In the genomic region with DNA sequence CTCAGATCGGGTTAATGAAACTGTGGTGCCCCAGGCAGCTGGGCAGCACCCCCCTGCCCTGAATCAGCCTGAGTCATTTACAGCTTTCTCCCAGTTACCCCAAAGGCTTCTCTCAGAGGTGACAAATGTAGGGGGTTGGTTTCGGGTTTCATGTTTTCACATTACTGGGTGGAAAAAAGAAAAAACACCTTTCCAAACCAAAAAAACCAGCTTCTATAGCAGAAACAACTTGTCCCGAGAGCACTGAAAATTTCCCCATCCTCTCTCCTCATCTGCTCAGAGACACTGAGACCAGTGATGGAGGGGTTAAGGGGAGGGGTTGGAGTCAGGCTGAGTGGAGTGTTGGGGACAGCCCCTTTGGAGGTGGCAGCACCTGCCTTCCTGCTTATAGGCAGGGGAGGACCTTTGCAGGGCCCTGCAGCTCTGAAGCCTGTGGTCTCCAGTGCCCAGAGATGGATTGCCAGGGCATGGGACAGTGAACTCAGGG, we compare ENCODE assay signal across 1 cellular context.
A peak's percentile ranks its signal among the peaks of the same experiment; 100 is the strongest.
TF ChIP-seq lines count a peak whose summit lies in the region.

No MANE protein-coding gene starts in this region.

TF ChIP-seq in GM12878, 131 proteins besides CTCF, POLR2A, EP300 and RAD21 (continued from another document and continues in another):
- TF ChIP-seq, protein P1, sequence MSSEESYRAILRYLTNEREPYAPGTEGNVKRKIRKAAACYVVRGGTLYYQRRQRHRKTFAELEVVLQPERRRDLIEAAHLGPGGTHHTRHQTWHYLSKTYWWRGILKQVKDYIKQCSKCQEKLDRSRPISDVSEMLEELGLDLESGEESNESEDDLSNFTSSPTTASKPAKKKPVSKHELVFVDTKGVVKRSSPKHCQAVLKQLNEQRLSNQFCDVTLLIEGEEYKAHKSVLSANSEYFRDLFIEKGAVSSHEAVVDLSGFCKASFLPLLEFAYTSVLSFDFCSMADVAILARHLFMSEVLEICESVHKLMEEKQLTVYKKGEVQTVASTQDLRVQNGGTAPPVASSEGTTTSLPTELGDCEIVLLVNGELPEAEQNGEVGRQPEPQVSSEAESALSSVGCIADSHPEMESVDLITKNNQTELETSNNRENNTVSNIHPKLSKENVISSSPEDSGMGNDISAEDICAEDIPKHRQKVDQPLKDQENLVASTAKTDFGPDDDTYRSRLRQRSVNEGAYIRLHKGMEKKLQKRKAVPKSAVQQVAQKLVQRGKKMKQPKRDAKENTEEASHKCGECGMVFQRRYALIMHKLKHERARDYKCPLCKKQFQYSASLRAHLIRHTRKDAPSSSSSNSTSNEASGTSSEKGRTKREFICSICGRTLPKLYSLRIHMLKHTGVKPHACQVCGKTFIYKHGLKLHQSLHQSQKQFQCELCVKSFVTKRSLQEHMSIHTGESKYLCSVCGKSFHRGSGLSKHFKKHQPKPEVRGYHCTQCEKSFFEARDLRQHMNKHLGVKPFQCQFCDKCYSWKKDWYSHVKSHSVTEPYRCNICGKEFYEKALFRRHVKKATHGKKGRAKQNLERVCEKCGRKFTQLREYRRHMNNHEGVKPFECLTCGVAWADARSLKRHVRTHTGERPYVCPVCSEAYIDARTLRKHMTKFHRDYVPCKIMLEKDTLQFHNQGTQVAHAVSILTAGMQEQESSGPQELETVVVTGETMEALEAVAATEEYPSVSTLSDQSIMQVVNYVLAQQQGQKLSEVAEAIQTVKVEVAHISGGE (CRISPR knock-in tag; IDR thresholded peaks at IDR 0.05): no peak
- no peak for TF ChIP-seq SREBF2 (IDR thresholded peaks at IDR 0.05; ENCODE audit: low read length)
- TF ChIP-seq MYB (IDR thresholded peaks at IDR 0.05; ENCODE audit: borderline replicate concordance, low read depth, low read length): no peak
- peak; percentile 76; the same call in 1 of the 2 replicates for TF ChIP-seq TCF3 (IDR thresholded peaks at IDR 0.05; ENCODE audit: borderline replicate concordance, insufficient read depth, low read depth, low read length)
- TF ChIP-seq, protein P2, sequence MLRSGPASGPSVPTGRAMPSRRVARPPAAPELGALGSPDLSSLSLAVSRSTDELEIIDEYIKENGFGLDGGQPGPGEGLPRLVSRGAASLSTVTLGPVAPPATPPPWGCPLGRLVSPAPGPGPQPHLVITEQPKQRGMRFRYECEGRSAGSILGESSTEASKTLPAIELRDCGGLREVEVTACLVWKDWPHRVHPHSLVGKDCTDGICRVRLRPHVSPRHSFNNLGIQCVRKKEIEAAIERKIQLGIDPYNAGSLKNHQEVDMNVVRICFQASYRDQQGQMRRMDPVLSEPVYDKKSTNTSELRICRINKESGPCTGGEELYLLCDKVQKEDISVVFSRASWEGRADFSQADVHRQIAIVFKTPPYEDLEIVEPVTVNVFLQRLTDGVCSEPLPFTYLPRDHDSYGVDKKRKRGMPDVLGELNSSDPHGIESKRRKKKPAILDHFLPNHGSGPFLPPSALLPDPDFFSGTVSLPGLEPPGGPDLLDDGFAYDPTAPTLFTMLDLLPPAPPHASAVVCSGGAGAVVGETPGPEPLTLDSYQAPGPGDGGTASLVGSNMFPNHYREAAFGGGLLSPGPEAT (IDR thresholded peaks at IDR 0.05; ENCODE audit: low read depth): peak; percentile 96
- TF ChIP-seq HDAC2 (IDR thresholded peaks at IDR 0.05): no peak
- peak; percentile 73; the same call in 1 of the 2 replicates for TF ChIP-seq ZNF384 (IDR thresholded peaks at IDR 0.05; ENCODE audit: borderline replicate concordance, low read depth, low read length)
- peak; percentile 90 for TF ChIP-seq MTA2 (IDR thresholded peaks at IDR 0.05; ENCODE audit: low read depth)
- TF ChIP-seq, protein P3, sequence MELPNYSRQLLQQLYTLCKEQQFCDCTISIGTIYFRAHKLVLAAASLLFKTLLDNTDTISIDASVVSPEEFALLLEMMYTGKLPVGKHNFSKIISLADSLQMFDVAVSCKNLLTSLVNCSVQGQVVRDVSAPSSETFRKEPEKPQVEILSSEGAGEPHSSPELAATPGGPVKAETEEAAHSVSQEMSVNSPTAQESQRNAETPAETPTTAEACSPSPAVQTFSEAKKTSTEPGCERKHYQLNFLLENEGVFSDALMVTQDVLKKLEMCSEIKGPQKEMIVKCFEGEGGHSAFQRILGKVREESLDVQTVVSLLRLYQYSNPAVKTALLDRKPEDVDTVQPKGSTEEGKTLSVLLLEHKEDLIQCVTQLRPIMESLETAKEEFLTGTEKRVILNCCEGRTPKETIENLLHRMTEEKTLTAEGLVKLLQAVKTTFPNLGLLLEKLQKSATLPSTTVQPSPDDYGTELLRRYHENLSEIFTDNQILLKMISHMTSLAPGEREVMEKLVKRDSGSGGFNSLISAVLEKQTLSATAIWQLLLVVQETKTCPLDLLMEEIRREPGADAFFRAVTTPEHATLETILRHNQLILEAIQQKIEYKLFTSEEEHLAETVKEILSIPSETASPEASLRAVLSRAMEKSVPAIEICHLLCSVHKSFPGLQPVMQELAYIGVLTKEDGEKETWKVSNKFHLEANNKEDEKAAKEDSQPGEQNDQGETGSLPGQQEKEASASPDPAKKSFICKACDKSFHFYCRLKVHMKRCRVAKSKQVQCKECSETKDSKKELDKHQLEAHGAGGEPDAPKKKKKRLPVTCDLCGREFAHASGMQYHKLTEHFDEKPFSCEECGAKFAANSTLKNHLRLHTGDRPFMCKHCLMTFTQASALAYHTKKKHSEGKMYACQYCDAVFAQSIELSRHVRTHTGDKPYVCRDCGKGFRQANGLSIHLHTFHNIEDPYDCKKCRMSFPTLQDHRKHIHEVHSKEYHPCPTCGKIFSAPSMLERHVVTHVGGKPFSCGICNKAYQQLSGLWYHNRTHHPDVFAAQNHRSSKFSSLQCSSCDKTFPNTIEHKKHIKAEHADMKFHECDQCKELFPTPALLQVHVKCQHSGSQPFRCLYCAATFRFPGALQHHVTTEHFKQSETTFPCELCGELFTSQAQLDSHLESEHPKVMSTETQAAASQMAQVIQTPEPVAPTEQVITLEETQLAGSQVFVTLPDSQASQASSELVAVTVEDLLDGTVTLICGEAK (IDR thresholded peaks at IDR 0.05; ENCODE audit: borderline replicate concordance): no peak
- TF ChIP-seq SIN3A (IDR thresholded peaks at IDR 0.05; ENCODE audit: low read depth, low read length): no peak
- no peak for TF ChIP-seq KDM1A (IDR thresholded peaks at IDR 0.05; ENCODE audit: borderline replicate concordance)
- TF ChIP-seq POU2F2 (IDR thresholded peaks at IDR 0.05; ENCODE audit: borderline replicate concordance, low read depth, low read length): no peak
- TF ChIP-seq IRF4 (IDR thresholded peaks at IDR 0.05; ENCODE audit: low read depth, low read length): peak; percentile 86; the same call in 1 of the 2 replicates
- peak in 1 of 2 experiments; percentile 68; a peak in 1 of 4 replicates for TF ChIP-seq ETV6 (conservative IDR thresholded peaks at IDR 0.05 in 1 of 2, IDR thresholded peaks at IDR 0.05 in 1 of 2; ENCODE audit: borderline replicate concordance in 1 of 2, low read depth in 1 of 2)
- no peak for TF ChIP-seq SREBF1 (IDR thresholded peaks at IDR 0.05; ENCODE audit: low read length)
- TF ChIP-seq EED (IDR thresholded peaks at IDR 0.05; ENCODE audit: low read depth): peak; percentile 96
- TF ChIP-seq CBFB (IDR thresholded peaks at IDR 0.05; ENCODE audit: low read depth): peak; percentile 46; the same call in 1 of the 2 replicates
- TF ChIP-seq TBL1XR1 (IDR thresholded peaks at IDR 0.05; ENCODE audit: low read depth, low read length): peak; percentile 71; the same call in 1 of the 2 replicates
- TF ChIP-seq, protein P4, sequence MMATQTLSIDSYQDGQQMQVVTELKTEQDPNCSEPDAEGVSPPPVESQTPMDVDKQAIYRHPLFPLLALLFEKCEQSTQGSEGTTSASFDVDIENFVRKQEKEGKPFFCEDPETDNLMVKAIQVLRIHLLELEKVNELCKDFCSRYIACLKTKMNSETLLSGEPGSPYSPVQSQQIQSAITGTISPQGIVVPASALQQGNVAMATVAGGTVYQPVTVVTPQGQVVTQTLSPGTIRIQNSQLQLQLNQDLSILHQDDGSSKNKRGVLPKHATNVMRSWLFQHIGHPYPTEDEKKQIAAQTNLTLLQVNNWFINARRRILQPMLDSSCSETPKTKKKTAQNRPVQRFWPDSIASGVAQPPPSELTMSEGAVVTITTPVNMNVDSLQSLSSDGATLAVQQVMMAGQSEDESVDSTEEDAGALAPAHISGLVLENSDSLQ (IDR thresholded peaks at IDR 0.05): peak; percentile 74
- 0 out of 2 replicates have a peak, but pooled peaks have one; percentile 57 for TF ChIP-seq JUND (IDR thresholded peaks at IDR 0.05; ENCODE audit: low read depth, low read length)
- TF ChIP-seq, protein P5, sequence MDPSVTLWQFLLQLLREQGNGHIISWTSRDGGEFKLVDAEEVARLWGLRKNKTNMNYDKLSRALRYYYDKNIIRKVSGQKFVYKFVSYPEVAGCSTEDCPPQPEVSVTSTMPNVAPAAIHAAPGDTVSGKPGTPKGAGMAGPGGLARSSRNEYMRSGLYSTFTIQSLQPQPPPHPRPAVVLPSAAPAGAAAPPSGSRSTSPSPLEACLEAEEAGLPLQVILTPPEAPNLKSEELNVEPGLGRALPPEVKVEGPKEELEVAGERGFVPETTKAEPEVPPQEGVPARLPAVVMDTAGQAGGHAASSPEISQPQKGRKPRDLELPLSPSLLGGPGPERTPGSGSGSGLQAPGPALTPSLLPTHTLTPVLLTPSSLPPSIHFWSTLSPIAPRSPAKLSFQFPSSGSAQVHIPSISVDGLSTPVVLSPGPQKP (IDR thresholded peaks at IDR 0.05; ENCODE audit: low read depth, low read length): no peak
- TF ChIP-seq ESRRA (IDR thresholded peaks at IDR 0.05; ENCODE audit: low read length): no peak
- peak; percentile 92 for TF ChIP-seq DPF2 (IDR thresholded peaks at IDR 0.05)
- peak; percentile 79 for TF ChIP-seq ATF7 (IDR thresholded peaks at IDR 0.05; ENCODE audit: low read depth)
- TF ChIP-seq, protein P6, sequence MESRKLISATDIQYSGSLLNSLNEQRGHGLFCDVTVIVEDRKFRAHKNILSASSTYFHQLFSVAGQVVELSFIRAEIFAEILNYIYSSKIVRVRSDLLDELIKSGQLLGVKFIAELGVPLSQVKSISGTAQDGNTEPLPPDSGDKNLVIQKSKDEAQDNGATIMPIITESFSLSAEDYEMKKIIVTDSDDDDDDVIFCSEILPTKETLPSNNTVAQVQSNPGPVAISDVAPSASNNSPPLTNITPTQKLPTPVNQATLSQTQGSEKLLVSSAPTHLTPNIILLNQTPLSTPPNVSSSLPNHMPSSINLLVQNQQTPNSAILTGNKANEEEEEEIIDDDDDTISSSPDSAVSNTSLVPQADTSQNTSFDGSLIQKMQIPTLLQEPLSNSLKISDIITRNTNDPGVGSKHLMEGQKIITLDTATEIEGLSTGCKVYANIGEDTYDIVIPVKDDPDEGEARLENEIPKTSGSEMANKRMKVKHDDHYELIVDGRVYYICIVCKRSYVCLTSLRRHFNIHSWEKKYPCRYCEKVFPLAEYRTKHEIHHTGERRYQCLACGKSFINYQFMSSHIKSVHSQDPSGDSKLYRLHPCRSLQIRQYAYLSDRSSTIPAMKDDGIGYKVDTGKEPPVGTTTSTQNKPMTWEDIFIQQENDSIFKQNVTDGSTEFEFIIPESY (IDR thresholded peaks at IDR 0.05): no peak
- no peak for TF ChIP-seq SIX5 (IDR thresholded peaks at IDR 0.05; ENCODE audit: low read depth, low read length, severe bottlenecking)
- TF ChIP-seq, protein P7, sequence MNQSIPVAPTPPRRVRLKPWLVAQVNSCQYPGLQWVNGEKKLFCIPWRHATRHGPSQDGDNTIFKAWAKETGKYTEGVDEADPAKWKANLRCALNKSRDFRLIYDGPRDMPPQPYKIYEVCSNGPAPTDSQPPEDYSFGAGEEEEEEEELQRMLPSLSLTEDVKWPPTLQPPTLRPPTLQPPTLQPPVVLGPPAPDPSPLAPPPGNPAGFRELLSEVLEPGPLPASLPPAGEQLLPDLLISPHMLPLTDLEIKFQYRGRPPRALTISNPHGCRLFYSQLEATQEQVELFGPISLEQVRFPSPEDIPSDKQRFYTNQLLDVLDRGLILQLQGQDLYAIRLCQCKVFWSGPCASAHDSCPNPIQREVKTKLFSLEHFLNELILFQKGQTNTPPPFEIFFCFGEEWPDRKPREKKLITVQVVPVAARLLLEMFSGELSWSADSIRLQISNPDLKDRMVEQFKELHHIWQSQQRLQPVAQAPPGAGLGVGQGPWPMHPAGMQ (IDR thresholded peaks at IDR 0.05; ENCODE audit: borderline replicate concordance): no peak
- peak; percentile 58 for TF ChIP-seq SP1 (IDR thresholded peaks at IDR 0.05; ENCODE audit: low read depth, low read length)
- TF ChIP-seq BHLHE40 (IDR thresholded peaks at IDR 0.05; ENCODE audit: borderline replicate concordance in 1 of 2, low read depth in 2 of 2, low read length in 1 of 2): peak; percentile 74 to 80
- TF ChIP-seq, protein P8, sequence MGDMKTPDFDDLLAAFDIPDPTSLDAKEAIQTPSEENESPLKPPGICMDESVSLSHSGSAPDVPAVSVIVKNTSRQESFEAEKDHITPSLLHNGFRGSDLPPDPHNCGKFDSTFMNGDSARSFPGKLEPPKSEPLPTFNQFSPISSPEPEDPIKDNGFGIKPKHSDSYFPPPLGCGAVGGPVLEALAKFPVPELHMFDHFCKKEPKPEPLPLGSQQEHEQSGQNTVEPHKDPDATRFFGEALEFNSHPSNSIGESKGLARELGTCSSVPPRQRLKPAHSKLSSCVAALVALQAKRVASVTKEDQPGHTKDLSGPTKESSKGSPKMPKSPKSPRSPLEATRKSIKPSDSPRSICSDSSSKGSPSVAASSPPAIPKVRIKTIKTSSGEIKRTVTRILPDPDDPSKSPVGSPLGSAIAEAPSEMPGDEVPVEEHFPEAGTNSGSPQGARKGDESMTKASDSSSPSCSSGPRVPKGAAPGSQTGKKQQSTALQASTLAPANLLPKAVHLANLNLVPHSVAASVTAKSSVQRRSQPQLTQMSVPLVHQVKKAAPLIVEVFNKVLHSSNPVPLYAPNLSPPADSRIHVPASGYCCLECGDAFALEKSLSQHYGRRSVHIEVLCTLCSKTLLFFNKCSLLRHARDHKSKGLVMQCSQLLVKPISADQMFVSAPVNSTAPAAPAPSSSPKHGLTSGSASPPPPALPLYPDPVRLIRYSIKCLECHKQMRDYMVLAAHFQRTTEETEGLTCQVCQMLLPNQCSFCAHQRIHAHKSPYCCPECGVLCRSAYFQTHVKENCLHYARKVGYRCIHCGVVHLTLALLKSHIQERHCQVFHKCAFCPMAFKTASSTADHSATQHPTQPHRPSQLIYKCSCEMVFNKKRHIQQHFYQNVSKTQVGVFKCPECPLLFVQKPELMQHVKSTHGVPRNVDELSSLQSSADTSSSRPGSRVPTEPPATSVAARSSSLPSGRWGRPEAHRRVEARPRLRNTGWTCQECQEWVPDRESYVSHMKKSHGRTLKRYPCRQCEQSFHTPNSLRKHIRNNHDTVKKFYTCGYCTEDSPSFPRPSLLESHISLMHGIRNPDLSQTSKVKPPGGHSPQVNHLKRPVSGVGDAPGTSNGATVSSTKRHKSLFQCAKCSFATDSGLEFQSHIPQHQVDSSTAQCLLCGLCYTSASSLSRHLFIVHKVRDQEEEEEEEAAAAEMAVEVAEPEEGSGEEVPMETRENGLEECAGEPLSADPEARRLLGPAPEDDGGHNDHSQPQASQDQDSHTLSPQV (IDR thresholded peaks at IDR 0.05): no peak
- peak; percentile 85; the same call in 1 of the 2 replicates for TF ChIP-seq FOXM1 (IDR thresholded peaks at IDR 0.05; ENCODE audit: low read depth, low read length)
- no peak for TF ChIP-seq ZSCAN29 (IDR thresholded peaks at IDR 0.05)
- TF ChIP-seq FOS (IDR thresholded peaks at IDR 0.05; ENCODE audit: borderline replicate concordance, extremely low read depth, insufficient read length): no peak
- peak; percentile 86 for TF ChIP-seq NBN (IDR thresholded peaks at IDR 0.05)
- TF ChIP-seq, protein P9, sequence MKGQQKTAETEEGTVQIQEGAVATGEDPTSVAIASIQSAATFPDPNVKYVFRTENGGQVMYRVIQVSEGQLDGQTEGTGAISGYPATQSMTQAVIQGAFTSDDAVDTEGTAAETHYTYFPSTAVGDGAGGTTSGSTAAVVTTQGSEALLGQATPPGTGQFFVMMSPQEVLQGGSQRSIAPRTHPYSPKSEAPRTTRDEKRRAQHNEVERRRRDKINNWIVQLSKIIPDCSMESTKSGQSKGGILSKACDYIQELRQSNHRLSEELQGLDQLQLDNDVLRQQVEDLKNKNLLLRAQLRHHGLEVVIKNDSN (IDR thresholded peaks at IDR 0.05; ENCODE audit: borderline replicate concordance, extremely low read length, insufficient read depth, low read depth, low read length): no peak
- TF ChIP-seq RCOR1 (conservative IDR thresholded peaks at IDR 0.05; ENCODE audit: low read depth, low read length): no peak
- peak; percentile 63 for TF ChIP-seq NR2F1 (conservative IDR thresholded peaks at IDR 0.05)
